8 cellular contexts compared by ENCODE assay signal in genomic region chr1:27045973-27046558, GRCh38. TPM values are rescaled to one million over a fixed set of nuclear protein-coding genes. Genes with fewer than 3 reads are reported as not detected.
DNase-seq lines count a peak whose midpoint lies in the region; ATAC-seq and TF ChIP-seq lines count a peak whose summit lies in the region.

No MANE protein-coding gene starts in this region.

- H4K91ac ChIP-seq in mesenchymal stem cell (ENCODE audit: low read length) = no peak overlapping the region

- H3K27me3 ChIP-seq in dorsolateral prefrontal cortex = no peaks in the 10 kb centered on the region
- no peaks in the 10 kb centered on the region for H3K27me3 ChIP-seq in mesenchymal stem cell (ENCODE audit: control insufficient read depth in 1 of 2, insufficient read depth in 1 of 2, low read length in 2 of 2)

- H2AK5ac ChIP-seq in mesenchymal stem cell (ENCODE audit: low read length, severe bottlenecking) = no peak overlapping the region

- no peak overlapping the region for H4K8ac ChIP-seq in mesenchymal stem cell (ENCODE audit: low read length)

- no peak overlapping the region for H3K4me2 ChIP-seq in mesenchymal stem cell (ENCODE audit: low read length, poor library complexity, severe bottlenecking)

- peak; percentile 42 to 67 for DNase-seq in SHP77 (lab: John Stamatoyannopoulos, UW)
- DNase-seq in SHP77 treated with DMSO at 0.1 percent for 48 hours (lab: John Stamatoyannopoulos, UW) = no peak
- peak; percentile 58 for DNase-seq in NCI-H2196 (lab: John Stamatoyannopoulos, UW; ENCODE audit: unreplicated experiment)
- peak; percentile 42 to 50 for DNase-seq in activated CD4-positive, alpha-beta T cell treated with anti-CD3 and anti-CD28 coated beads, Interleukin-2, amount 50 U/mL, for 24 hours (ENCODE audit: low read depth in 1 of 2, low spot score in 1 of 2)
- peak; percentile 54 to 78 (median 61) for DNase-seq in dorsolateral prefrontal cortex
- DNase-seq in mesenchymal stem cell = peak; percentile 73
- peak; percentile 19 to 37 for DNase-seq in stimulated activated CD8-positive, alpha-beta memory T cell treated with anti-CD3 and anti-CD28 coated beads, Interleukin-2, amount 100 ng/mL, for 1 hour (ENCODE audit: low read depth in 2 of 2)

- no peak overlapping the region for H3K14ac ChIP-seq in mesenchymal stem cell (ENCODE audit: low read length in 2 of 2)

- no peak overlapping the region for H2BK5ac ChIP-seq in mesenchymal stem cell (ENCODE audit: low read depth, low read length, poor library complexity, severe bottlenecking)

- intact Hi-C loops in dorsolateral prefrontal cortex (cut with DNase I) = loop anchor here in 1 of 2 donors (2.0 kb wide), 1 partner anchor 51 kb away; no protein-coding TSS in a partner anchor

- H2BK120ac ChIP-seq in mesenchymal stem cell (ENCODE audit: low read depth, low read length) = no peak overlapping the region

- no peaks in the 10 kb centered on the region for H3K79me1 ChIP-seq in mesenchymal stem cell (replicated peaks; ENCODE audit: low read length, poor library complexity, severe bottlenecking)

- H3K4ac ChIP-seq in mesenchymal stem cell (ENCODE audit: low read depth in 1 of 2, low read length in 2 of 2) = no peak overlapping the region

- peaks cover 3% of the 10 kb centered on the region for H3K4me1 ChIP-seq in mesenchymal stem cell (ENCODE audit: control insufficient read depth, insufficient read depth, low read depth, low read length)

- no peak overlapping the region for H3K18ac ChIP-seq in mesenchymal stem cell (ENCODE audit: low read depth in 1 of 2, low read length in 2 of 2)

- H3K27ac ChIP-seq in dorsolateral prefrontal cortex (peak overlapping the region in 8 of 59 donors; percentile 6 to 53 (median 32)), mesenchymal stem cell (ENCODE audit: low read length, poor library complexity, severe bottlenecking) (no peak overlapping the region)

- no peak overlapping the region for H2BK12ac ChIP-seq in mesenchymal stem cell (ENCODE audit: low read length in 2 of 2)

- H3K36me3 ChIP-seq in mesenchymal stem cell (ENCODE audit: control insufficient read depth in 1 of 2, insufficient read depth in 2 of 2, low read depth in 1 of 2, low read length in 2 of 2) = no peaks in the 10 kb centered on the region

- no peak for ATAC-seq in HG02852 (IDR thresholded peaks at IDR 0.05; ENCODE audit: unreplicated experiment)

- H3K4me3 ChIP-seq in dorsolateral prefrontal cortex (peak overlapping the region in 1 of 59 donors; percentile 3), mesenchymal stem cell (ENCODE audit: insufficient read depth in 1 of 2, low read depth in 1 of 2, low read length in 2 of 2) (no peak overlapping the region)

- no peak overlapping the region for H3K23ac ChIP-seq in mesenchymal stem cell (ENCODE audit: low read length in 2 of 2)

- H2AFZ ChIP-seq in mesenchymal stem cell (ENCODE audit: low read depth, low read length) = no peak overlapping the region

- no peak overlapping the region for H2BK15ac ChIP-seq in mesenchymal stem cell (ENCODE audit: low read depth, poor library complexity, severe bottlenecking)

- 13% methylated on average over 15 of the region's 17 CpGs for WGBS in mesenchymal stem cell

- peak; percentile 77 to 98 (median 94) for TF ChIP-seq CTCF in dorsolateral prefrontal cortex (IDR thresholded peaks at IDR 0.05 in 54 of 56, conservative IDR thresholded peaks at IDR 0.05 in 2 of 56; ENCODE audit: low read depth in 1 of 56, partially characterized antibody in 56 of 56)

- H3K9me3 ChIP-seq in mesenchymal stem cell (ENCODE audit: control insufficient read depth, low read length) = no peaks in the 10 kb centered on the region

- H3K9ac ChIP-seq in mesenchymal stem cell (ENCODE audit: low read length) = peak overlapping the region; percentile 50

RNA-seq across cellular contexts. Expression of gene TENT5B, which starts 33.4 kb away (rescaled TPM):
- total RNA-seq in dorsolateral prefrontal cortex = 1 to 10 TPM in 57 of 120 experiments, under 1 TPM in 60, not detected in 3; 0.20 to 7.6 (median 0.94) TPM
- 3.1 TPM for polyA plus RNA-seq in mesenchymal stem cell (2013, experiment 1 of 2)
- polyA plus RNA-seq in mesenchymal stem cell (2013, experiment 2 of 2) = 2.7 TPM

RNA-seq across cellular contexts. Expression of gene TRNP1, which starts 52.6 kb away (rescaled TPM):
- 10 to 100 TPM; 11.3 to 79.2 (median 45.5) TPM for total RNA-seq in dorsolateral prefrontal cortex
- 65.7 TPM for polyA plus RNA-seq in mesenchymal stem cell (2013, experiment 1 of 2)
- 64.6 TPM for polyA plus RNA-seq in mesenchymal stem cell (2013, experiment 2 of 2)
